In the genomic region with DNA sequence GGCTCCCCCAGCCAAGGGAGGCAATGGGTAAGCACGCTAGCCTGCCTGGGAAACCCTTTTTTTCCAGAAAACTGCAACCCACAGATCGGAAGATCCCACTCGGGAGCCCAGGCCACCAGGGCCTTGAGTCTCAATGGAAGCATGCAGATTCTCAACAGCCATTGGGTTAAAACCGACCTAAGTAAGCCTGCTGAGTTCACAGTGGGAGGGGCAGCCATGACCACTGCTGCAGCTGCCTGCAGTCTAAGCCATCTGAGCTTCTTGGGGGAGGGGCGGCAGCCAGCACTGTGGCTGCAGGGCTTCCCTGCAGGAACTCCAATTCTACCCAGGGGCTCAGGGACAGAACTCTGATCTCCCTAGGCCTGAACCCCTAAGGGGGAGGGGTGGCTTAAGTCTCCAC, we compare ENCODE assay signal across 20 cellular contexts.
DNase-seq lines count a peak whose midpoint lies in the region; ATAC-seq and TF ChIP-seq lines count a peak whose summit lies in the region.
"Had no signal": no experiment of that assay in that cellular context is flagged by ENCODE, and none has a peak within 500 bp of the region (broad histone marks: within the 10 kb centered on the region; RNA-seq: fewer than 3 reads in every experiment).

No MANE protein-coding gene starts in this region.

- peak; percentile 4 for DNase-seq in NCI-H748 (lab: John Stamatoyannopoulos, UW; ENCODE audit: unreplicated experiment)
- DNase-seq in NCI-H748 treated with DMSO at 0.1 percent for 48 hours (lab: John Stamatoyannopoulos, UW) = no peak
- peak; percentile 62 for DNase-seq in WTC11 (ENCODE audit: low spot score)
- no peak for DNase-seq in GM23248
- no peak for DNase-seq in NCI-H1417 treated with DMSO at 0.1 percent for 48 hours (lab: John Stamatoyannopoulos, UW)
- DNase-seq: CD4-positive, CD25-positive, alpha-beta regulatory T cell; DMS153; KBM-7; MV-4-11; NCI-H1436; NCI-H2081; NCI-H510A treated with DMSO at 0.1 percent for 48 hours; OCI-M1 had no signal

- TF ChIP-seq CTCF in WTC11 (IDR thresholded peaks at IDR 0.05) = no peak

- 0 out of 2 replicates have a peak, but pooled peaks cover 3% of the 10 kb centered on the region for H3K9me3 ChIP-seq in iPS-20b (ENCODE audit: insufficient read depth, low read depth, low read length)
- H3K9me3 ChIP-seq in GM23248 (ENCODE audit: low read depth) = no peaks in the 10 kb centered on the region
- H3K9me3 ChIP-seq: Caco-2 had no signal

- no peaks in the 10 kb centered on the region for H4K20me1 ChIP-seq in GM23248 (ENCODE audit: insufficient read depth)

- H3F3A ChIP-seq in GM23248 (ENCODE audit: insufficient read depth) = no peaks in the 10 kb centered on the region

- H3K4me3 ChIP-seq in iPS-20b (ENCODE audit: low read length) (peak overlapping the region; percentile 19; the same call in 1 of the 2 replicates), GM23248 (no peak overlapping the region)

- H3K4me2 ChIP-seq in GM23248 (ENCODE audit: unreplicated experiment) = no peak overlapping the region

- 37 to 52% methylated on average over 5 of the region's 5 CpGs for whole genome bisulfite sequencing in GM23248 (ENCODE audit: low coverage in 1 of 2, low lambda C conversion rate in 2 of 2, missing lambda C conversion rate in 2 of 2), 2 experiments

- H3K36me3 ChIP-seq in iPS-20b (ENCODE audit: insufficient read depth, low read depth, low read length) = no peaks in the 10 kb centered on the region
- no peaks in the 10 kb centered on the region for H3K36me3 ChIP-seq in GM23248 (ENCODE audit: low read depth)

- peaks cover 15% of the 10 kb centered on the region for H3K4me1 Mint-ChIP-seq in WTC11
- H3K4me1 Mint-ChIP-seq: B cell; CD4-positive, CD25-positive, alpha-beta regulatory T cell had no signal

- CTCF ChIA-PET in WTC11 (lab: Charles Lee) = interaction anchor here (1.0 kb wide), 1 partner anchor 10 kb away, joined by 6 read pairs; no protein-coding TSS in a partner anchor

- H3K9ac ChIP-seq in iPS-20b (ENCODE audit: low read depth, low read length) = 0 out of 2 replicates have a peak overlapping the region, but pooled peaks have one; percentile 27
- H3K9ac ChIP-seq in GM23248 = no peak overlapping the region

- no peaks in the 10 kb centered on the region for H3K27me3 ChIP-seq in iPS-20b (ENCODE audit: insufficient read depth, low read length)
- H3K27me3 ChIP-seq in GM23248 (replicated peaks; ENCODE audit: insufficient read depth) = no peaks in the 10 kb centered on the region

- H3K36me3 Mint-ChIP-seq in WTC11 = 0 out of 2 replicates have a peak, but pooled peaks cover 2% of the 10 kb centered on the region
- H3K36me3 Mint-ChIP-seq: CD4-positive, CD25-positive, alpha-beta regulatory T cell had no signal

- H2AFZ ChIP-seq in GM23248 = no peak overlapping the region

- peaks cover 26% of the 10 kb centered on the region for H3K9me3 Mint-ChIP-seq in WTC11

- POLR2A ChIA-PET in WTC11 (lab: Charles Lee) = no interaction called here

- no peaks in the 10 kb centered on the region for H3K9me2 ChIP-seq in GM23248 (ENCODE audit: insufficient read depth)

- no peaks in the 10 kb centered on the region for H3K79me2 ChIP-seq in GM23248 (ENCODE audit: insufficient read depth)

- H3K27ac ChIP-seq in iPS-20b (ENCODE audit: low read length) (no peak overlapping the region), GM23248 (no peak overlapping the region)
- H3K27ac ChIP-seq: 22Rv1, RWPE1 had no signal

- ATAC-seq in WTC11 (peak; percentile 96), HG03439 (IDR thresholded peaks at IDR 0.05; ENCODE audit: unreplicated experiment) (no peak), HG03025 (IDR thresholded peaks at IDR 0.05; ENCODE audit: low FRiP score, unreplicated experiment) (no peak)

- in situ Hi-C loops in GM23248 (cut with MboI) = no loop called here

- no peaks in the 10 kb centered on the region for H3K27me3 Mint-ChIP-seq in WTC11 (ENCODE audit: low read depth)
- H3K27me3 Mint-ChIP-seq: B cell had no signal

- no peak overlapping the region for H3K27ac Mint-ChIP-seq in WTC11
- H3K27ac Mint-ChIP-seq: B cell; CD4-positive, CD25-positive, alpha-beta regulatory T cell had no signal

- H3K4me1 ChIP-seq in iPS-20b (ENCODE audit: insufficient read depth, low read length) (peaks cover 7% of the 10 kb centered on the region; the same call in 1 of the 2 replicates), GM23248 (ENCODE audit: insufficient read depth) (no peaks in the 10 kb centered on the region)
- H3K4me1 ChIP-seq: Caco-2 had no signal

- H3K4me3 Mint-ChIP-seq in WTC11 = no peak overlapping the region
- H3K4me3 Mint-ChIP-seq: B cell; CD4-positive, CD25-positive, alpha-beta regulatory T cell had no signal

TF ChIP-seq in WTC11, 78 proteins besides CTCF, POLR2A, EP300 and RAD21 (continues in another document):
- TF ChIP-seq, protein P1, sequence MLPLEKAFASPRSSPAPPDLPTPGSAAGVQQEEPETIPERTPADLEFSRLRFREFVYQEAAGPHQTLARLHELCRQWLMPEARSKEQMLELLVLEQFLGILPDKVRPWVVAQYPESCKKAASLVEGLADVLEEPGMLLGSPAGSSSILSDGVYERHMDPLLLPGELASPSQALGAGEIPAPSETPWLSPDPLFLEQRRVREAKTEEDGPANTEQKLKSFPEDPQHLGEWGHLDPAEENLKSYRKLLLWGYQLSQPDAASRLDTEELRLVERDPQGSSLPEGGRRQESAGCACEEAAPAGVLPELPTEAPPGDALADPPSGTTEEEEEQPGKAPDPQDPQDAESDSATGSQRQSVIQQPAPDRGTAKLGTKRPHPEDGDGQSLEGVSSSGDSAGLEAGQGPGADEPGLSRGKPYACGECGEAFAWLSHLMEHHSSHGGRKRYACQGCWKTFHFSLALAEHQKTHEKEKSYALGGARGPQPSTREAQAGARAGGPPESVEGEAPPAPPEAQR (CRISPR knock-in tag; IDR thresholded peaks at IDR 0.05) = 0 out of 2 replicates have a peak, but pooled peaks have one; percentile 54
- TF ChIP-seq TEAD1 (CRISPR knock-in tag; IDR thresholded peaks at IDR 0.05) = 0 out of 2 replicates have a peak, but pooled peaks have one; percentile 19
- TF ChIP-seq, protein P2, sequence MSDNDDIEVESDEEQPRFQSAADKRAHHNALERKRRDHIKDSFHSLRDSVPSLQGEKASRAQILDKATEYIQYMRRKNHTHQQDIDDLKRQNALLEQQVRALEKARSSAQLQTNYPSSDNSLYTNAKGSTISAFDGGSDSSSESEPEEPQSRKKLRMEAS (CRISPR knock-in tag; IDR thresholded peaks at IDR 0.05) = 0 out of 2 replicates have a peak, but pooled peaks have one; percentile 25
- no peak for TF ChIP-seq CBFB (CRISPR knock-in tag; IDR thresholded peaks at IDR 0.05; ENCODE audit: low read depth)
- TF ChIP-seq ETV6 (CRISPR knock-in tag; IDR thresholded peaks at IDR 0.05) = no peak
- TF ChIP-seq ZNF423 (CRISPR knock-in tag; IDR thresholded peaks at IDR 0.05) = peak; percentile 66
- TF ChIP-seq, protein P3, sequence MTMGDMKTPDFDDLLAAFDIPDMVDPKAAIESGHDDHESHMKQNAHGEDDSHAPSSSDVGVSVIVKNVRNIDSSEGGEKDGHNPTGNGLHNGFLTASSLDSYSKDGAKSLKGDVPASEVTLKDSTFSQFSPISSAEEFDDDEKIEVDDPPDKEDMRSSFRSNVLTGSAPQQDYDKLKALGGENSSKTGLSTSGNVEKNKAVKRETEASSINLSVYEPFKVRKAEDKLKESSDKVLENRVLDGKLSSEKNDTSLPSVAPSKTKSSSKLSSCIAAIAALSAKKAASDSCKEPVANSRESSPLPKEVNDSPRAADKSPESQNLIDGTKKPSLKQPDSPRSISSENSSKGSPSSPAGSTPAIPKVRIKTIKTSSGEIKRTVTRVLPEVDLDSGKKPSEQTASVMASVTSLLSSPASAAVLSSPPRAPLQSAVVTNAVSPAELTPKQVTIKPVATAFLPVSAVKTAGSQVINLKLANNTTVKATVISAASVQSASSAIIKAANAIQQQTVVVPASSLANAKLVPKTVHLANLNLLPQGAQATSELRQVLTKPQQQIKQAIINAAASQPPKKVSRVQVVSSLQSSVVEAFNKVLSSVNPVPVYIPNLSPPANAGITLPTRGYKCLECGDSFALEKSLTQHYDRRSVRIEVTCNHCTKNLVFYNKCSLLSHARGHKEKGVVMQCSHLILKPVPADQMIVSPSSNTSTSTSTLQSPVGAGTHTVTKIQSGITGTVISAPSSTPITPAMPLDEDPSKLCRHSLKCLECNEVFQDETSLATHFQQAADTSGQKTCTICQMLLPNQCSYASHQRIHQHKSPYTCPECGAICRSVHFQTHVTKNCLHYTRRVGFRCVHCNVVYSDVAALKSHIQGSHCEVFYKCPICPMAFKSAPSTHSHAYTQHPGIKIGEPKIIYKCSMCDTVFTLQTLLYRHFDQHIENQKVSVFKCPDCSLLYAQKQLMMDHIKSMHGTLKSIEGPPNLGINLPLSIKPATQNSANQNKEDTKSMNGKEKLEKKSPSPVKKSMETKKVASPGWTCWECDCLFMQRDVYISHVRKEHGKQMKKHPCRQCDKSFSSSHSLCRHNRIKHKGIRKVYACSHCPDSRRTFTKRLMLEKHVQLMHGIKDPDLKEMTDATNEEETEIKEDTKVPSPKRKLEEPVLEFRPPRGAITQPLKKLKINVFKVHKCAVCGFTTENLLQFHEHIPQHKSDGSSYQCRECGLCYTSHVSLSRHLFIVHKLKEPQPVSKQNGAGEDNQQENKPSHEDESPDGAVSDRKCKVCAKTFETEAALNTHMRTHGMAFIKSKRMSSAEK (CRISPR knock-in tag; IDR thresholded peaks at IDR 0.05; ENCODE audit: borderline replicate concordance) = no peak
- TF ChIP-seq, protein P4, sequence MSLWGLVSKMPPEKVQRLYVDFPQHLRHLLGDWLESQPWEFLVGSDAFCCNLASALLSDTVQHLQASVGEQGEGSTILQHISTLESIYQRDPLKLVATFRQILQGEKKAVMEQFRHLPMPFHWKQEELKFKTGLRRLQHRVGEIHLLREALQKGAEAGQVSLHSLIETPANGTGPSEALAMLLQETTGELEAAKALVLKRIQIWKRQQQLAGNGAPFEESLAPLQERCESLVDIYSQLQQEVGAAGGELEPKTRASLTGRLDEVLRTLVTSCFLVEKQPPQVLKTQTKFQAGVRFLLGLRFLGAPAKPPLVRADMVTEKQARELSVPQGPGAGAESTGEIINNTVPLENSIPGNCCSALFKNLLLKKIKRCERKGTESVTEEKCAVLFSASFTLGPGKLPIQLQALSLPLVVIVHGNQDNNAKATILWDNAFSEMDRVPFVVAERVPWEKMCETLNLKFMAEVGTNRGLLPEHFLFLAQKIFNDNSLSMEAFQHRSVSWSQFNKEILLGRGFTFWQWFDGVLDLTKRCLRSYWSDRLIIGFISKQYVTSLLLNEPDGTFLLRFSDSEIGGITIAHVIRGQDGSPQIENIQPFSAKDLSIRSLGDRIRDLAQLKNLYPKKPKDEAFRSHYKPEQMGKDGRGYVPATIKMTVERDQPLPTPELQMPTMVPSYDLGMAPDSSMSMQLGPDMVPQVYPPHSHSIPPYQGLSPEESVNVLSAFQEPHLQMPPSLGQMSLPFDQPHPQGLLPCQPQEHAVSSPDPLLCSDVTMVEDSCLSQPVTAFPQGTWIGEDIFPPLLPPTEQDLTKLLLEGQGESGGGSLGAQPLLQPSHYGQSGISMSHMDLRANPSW (CRISPR knock-in tag; conservative IDR thresholded peaks at IDR 0.05; ENCODE audit: low read depth) = no peak
- no peak; the same call in 1 of the 2 replicates for TF ChIP-seq FOXP1 (CRISPR knock-in tag; IDR thresholded peaks at IDR 0.05; ENCODE audit: borderline replicate concordance)
- TF ChIP-seq TP53 (CRISPR knock-in tag; IDR thresholded peaks at IDR 0.05) = no peak

Comparison
In these comparisons a context has a peak if more than half of its experiments do, and no peak if none do; other contexts are left out.
1. DNase-seq: peak in NCI-H748 (single experiment) and WTC11 (single experiment); none in NCI-H748 treated with DMSO at 0.1 percent for 48 hours (single experiment), GM23248 (single experiment) and NCI-H1417 treated with DMSO at 0.1 percent for 48 hours (single experiment).